Comparison of ENCODE assay signal across 1 cellular context in the genomic region with DNA sequence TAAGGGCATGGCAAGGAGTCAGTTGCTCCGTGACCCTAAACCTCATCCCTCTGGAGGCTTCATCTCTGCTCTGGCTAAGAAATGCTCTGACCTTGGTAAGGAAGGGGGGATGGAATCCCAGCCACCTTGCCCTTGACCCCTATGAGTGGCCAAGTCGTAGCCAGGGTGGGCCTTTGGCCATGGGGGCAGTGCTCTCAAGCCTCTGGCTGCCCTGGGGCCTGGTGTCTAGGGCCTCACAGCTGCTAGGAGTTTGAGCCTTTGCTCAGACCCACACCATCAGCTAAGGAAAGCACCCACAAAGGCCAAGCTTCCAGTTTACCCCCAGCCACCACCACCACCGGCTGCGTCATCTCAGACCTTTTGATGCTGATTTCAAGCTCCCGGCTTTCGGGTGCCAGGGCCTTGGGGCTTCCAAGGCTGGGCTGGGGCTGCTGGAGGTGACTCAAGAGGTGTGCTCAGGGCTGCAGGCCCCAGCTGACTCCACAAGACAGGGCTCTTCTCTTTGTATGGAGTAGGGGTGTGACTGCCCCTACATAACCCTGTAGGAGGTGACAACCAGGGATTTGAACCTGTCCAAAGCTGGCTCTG.
TF ChIP-seq lines count a peak whose summit lies in the region.

No MANE protein-coding gene starts in this region.

TF ChIP-seq in GM12878, 131 proteins besides CTCF, POLR2A, EP300 and RAD21:
- TF ChIP-seq CEBPB (IDR thresholded peaks at IDR 0.05; ENCODE audit: borderline replicate concordance in 1 of 2, low read depth in 2 of 2, low read length in 2 of 2), result no peak
- no peak for TF ChIP-seq E2F4 (IDR thresholded peaks at IDR 0.05; ENCODE audit: low read depth, low read length)
- TF ChIP-seq IKZF2 (IDR thresholded peaks at IDR 0.05), result no peak
- no peak for TF ChIP-seq RUNX3 (IDR thresholded peaks at IDR 0.05; ENCODE audit: low read length)
- no peak for TF ChIP-seq POU2F2 (IDR thresholded peaks at IDR 0.05; ENCODE audit: borderline replicate concordance, low read depth, low read length)
- 0 out of 2 replicates have a peak, but pooled peaks have one; percentile 17 for TF ChIP-seq NR2F1 (conservative IDR thresholded peaks at IDR 0.05)
- no peak for TF ChIP-seq SMARCA5 (IDR thresholded peaks at IDR 0.05)
- TF ChIP-seq BMI1 (IDR thresholded peaks at IDR 0.05; ENCODE audit: borderline replicate concordance), result no peak
- TF ChIP-seq, protein P1, sequence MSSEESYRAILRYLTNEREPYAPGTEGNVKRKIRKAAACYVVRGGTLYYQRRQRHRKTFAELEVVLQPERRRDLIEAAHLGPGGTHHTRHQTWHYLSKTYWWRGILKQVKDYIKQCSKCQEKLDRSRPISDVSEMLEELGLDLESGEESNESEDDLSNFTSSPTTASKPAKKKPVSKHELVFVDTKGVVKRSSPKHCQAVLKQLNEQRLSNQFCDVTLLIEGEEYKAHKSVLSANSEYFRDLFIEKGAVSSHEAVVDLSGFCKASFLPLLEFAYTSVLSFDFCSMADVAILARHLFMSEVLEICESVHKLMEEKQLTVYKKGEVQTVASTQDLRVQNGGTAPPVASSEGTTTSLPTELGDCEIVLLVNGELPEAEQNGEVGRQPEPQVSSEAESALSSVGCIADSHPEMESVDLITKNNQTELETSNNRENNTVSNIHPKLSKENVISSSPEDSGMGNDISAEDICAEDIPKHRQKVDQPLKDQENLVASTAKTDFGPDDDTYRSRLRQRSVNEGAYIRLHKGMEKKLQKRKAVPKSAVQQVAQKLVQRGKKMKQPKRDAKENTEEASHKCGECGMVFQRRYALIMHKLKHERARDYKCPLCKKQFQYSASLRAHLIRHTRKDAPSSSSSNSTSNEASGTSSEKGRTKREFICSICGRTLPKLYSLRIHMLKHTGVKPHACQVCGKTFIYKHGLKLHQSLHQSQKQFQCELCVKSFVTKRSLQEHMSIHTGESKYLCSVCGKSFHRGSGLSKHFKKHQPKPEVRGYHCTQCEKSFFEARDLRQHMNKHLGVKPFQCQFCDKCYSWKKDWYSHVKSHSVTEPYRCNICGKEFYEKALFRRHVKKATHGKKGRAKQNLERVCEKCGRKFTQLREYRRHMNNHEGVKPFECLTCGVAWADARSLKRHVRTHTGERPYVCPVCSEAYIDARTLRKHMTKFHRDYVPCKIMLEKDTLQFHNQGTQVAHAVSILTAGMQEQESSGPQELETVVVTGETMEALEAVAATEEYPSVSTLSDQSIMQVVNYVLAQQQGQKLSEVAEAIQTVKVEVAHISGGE (CRISPR knock-in tag; IDR thresholded peaks at IDR 0.05), result no peak
- TF ChIP-seq ZNF687 (IDR thresholded peaks at IDR 0.05), result peak; percentile 71
- no peak for TF ChIP-seq MYC (IDR thresholded peaks at IDR 0.05; ENCODE audit: insufficient read depth, insufficient read length, insufficient replicate concordance, low read length, severe bottlenecking)
- TF ChIP-seq TCF3 (IDR thresholded peaks at IDR 0.05; ENCODE audit: borderline replicate concordance, insufficient read depth, low read depth, low read length), result no peak
- TF ChIP-seq SP1 (IDR thresholded peaks at IDR 0.05; ENCODE audit: low read depth, low read length), result no peak
- no peak for TF ChIP-seq SMAD1 (IDR thresholded peaks at IDR 0.05; ENCODE audit: low read depth, partially characterized antibody)
TF ChIP-seq in GM12878: peak in this region for 2.
